29 cellular contexts compared by ENCODE assay signal in genomic region chr13:24631922-24632321, GRCh38. TPM values are rescaled to one million over a fixed set of nuclear protein-coding genes. Genes with fewer than 3 reads are reported as not detected.
"Had no signal": no experiment of that assay in that cellular context is flagged by ENCODE, and none has a peak within 500 bp of the region (broad histone marks: within the 10 kb centered on the region; RNA-seq: fewer than 3 reads in every experiment).

No MANE protein-coding gene starts in this region.

- H3K27ac ChIP-seq: body of pancreas, cardiac muscle cell, heart right ventricle, lower lobe of right lung, vagina had no signal

- FAIRE-seq: endothelial cell of umbilical vein had no signal

- DNase-seq: activated CD4-positive, alpha-beta T cell treated with anti-CD3 and anti-CD28 coated beads for 36 hours; activated CD4-positive, alpha-beta T cell treated with anti-CD3 and anti-CD28 coated beads, Interleukin-2, amount 50 U/mL, for 4 hours; activated CD4-positive, CD25-positive, alpha-beta regulatory T cell; activated naive CD4-positive, alpha-beta T cell; activated T-cell treated with anti-CD3 and anti-CD28 coated beads for 4 hours; activated T-cell treated with anti-CD3 and anti-CD28 coated beads, Interleukin-2, amount 50 U/mL, for 72 hours; body of pancreas; cortex of kidney; effector memory CD8-positive, alpha-beta T cell; esophagus squamous epithelium; foreskin fibroblast; heart right ventricle; kidney glomerular epithelial cell; left lung; lower lobe of right lung; posterior cingulate gyrus; right cardiac atrium; stimulated activated CD4-positive, alpha-beta T cell treated with anti-CD3 and anti-CD28 coated beads, Interleukin-12 subunit alpha, Interleukin-12 subunit beta, amount 100 ng/mL, for 4 hours; stimulated activated CD4-positive, alpha-beta T cell treated with anti-CD3 and anti-CD28 coated beads, Interleukin-4, amount 100 ng/mL, for 1 hour; stimulated activated naive CD8-positive, alpha-beta T cell treated with anti-CD3 and anti-CD28 coated beads, Interleukin-15, amount 100 ng/mL, for 72 hours; substantia nigra; T-helper 1 cell; upper lobe of left lung had no signal

- H3K27me3 ChIP-seq: body of pancreas, cardiac muscle cell, esophagus squamous epithelium, left lung, upper lobe of left lung, vagina had no signal

- H3K9me3 ChIP-seq: body of pancreas, esophagus squamous epithelium, heart right ventricle, left lung, lower lobe of right lung, upper lobe of left lung, vagina had no signal

- H3K4me3 ChIP-seq: body of pancreas, cardiac muscle cell, esophagus squamous epithelium, heart right ventricle, left lung, lower lobe of right lung, upper lobe of left lung, vagina had no signal

- H3K36me3 ChIP-seq: cardiac muscle cell, esophagus squamous epithelium, heart right ventricle, left lung, lower lobe of right lung, upper lobe of left lung, vagina had no signal

- H3K4me1 ChIP-seq: body of pancreas, heart right ventricle, vagina had no signal

RNA-seq across cellular contexts. Expression of gene ATP12A, which starts 48.3 kb away (rescaled TPM):
- total RNA-seq: cardiac muscle cell, endothelial cell of umbilical vein, heart right ventricle, mucosa of gallbladder, osteoblast, right cardiac atrium, skeletal muscle tissue, vagina had no signal
- polyA plus RNA-seq: cardiac muscle cell, endothelial cell of umbilical vein, heart right ventricle, right cardiac atrium had no signal
